Comparison of ENCODE assay signal across 9 cellular contexts in the genomic region with DNA sequence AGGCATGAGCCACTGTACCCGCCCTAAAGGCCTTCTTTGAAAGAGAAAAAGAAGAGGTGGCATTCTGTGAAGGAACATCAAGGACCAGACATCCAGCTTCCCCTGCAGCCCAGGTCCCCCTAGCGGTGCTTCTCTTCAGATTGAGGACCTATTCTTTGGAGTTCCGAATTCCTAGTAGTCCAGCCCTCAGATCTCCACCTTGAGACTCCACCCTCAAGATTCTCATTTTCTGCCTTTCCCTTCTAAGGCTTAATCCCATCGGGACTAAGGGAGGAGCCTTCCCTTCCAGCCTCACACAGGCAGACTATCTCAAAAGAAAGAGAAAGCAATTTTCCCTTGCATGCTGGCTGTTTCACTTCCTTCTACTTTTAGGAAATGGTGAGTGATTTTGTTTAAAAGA. TPM values are rescaled to one million over a fixed set of nuclear protein-coding genes. Genes with fewer than 3 reads are reported as not detected.
DNase-seq lines count a peak whose midpoint lies in the region; ATAC-seq, FAIRE-seq and TF ChIP-seq lines count a peak whose summit lies in the region.
"Had no signal": no experiment of that assay in that cellular context is flagged by ENCODE, and none has a peak within 500 bp of the region (broad histone marks: within the 10 kb centered on the region; RNA-seq: fewer than 3 reads in every experiment).

No MANE protein-coding gene starts in this region.

- no peaks in the 10 kb centered on the region for H3K36me3 ChIP-seq in pancreas

- ATAC-seq in pancreas (peak in 3 of 4 donors; percentile 72 to 86 (median 76)), HG03139 (IDR thresholded peaks at IDR 0.05; ENCODE audit: unreplicated experiment) (no peak)

- 29 to 30% methylated on average over 4 of the region's 4 CpGs for WGBS in pancreas, 2 donors

- TF ChIP-seq CTCF in pancreas (IDR thresholded peaks at IDR 0.05): peak in 2 of 4 donors; percentile 27 to 30

- H3K27ac ChIP-seq in pancreas: peak overlapping the region in 1 of 4 donors; percentile 77

- DNase-seq in EH (ENCODE audit: low read depth) (peak; percentile 69), Kasumi-1 (lab: John Stamatoyannopoulos, UW) (peak; percentile 20 to 55), fibroblast of gingiva (ENCODE audit: low read depth) (peak; percentile 44), pancreas (peak in 2 of 6 donors; percentile 44 to 59), cortex of kidney (lab: John Stamatoyannopoulos, UW) (no peak)
- DNase-seq in activated CD4-positive, alpha-beta T cell treated with anti-CD3 and anti-CD28 coated beads for 48 hours: peak; percentile 47
- no peak for DNase-seq in NK-92 treated with Interleukin-12 subunit alpha and Interleukin-12 subunit beta, amount 100 ng/mL, for 24 hours (lab: John Stamatoyannopoulos, UW)

- no peaks in the 10 kb centered on the region for H3K9me3 ChIP-seq in pancreas

- no peak overlapping the region for H3K4me3 ChIP-seq in pancreas

- intact Hi-C loops in pancreas (cut with DNase I): loop anchor here in 1 of 3 donors (10.0 kb wide), 1 partner anchor 118 kb away; no protein-coding TSS in a partner anchor

- H3K4me1 ChIP-seq in pancreas: peaks cover 0 to 3% (median 0%) of the 10 kb centered on the region in 3 donors

- no peak for FAIRE-seq in pancreas (lab: Jason Lieb, UNC)

- H3K27me3 ChIP-seq in pancreas: no peaks in the 10 kb centered on the region

RNA-seq across cellular contexts. Expression of gene MUC22, which starts 32.5 kb away (rescaled TPM):
- not detected for total RNA-seq in pancreas
- under 1 TPM in 1 of 2 donors, not detected in 1; 0.02 TPM for polyA plus RNA-seq in pancreas
- total RNA-seq: activated CD8-positive, alpha-beta memory T cell treated with anti-CD3 and anti-CD28 coated beads for 36 hours had no signal

RNA-seq across cellular contexts. Expression of gene MUC21, which starts 59.3 kb away (rescaled TPM):
- total RNA-seq in pancreas: not detected
- polyA plus RNA-seq in pancreas: under 1 TPM; 0.07 to 0.23 TPM
- total RNA-seq: activated CD8-positive, alpha-beta memory T cell treated with anti-CD3 and anti-CD28 coated beads for 36 hours had no signal

Comparison
In these comparisons a context has a peak if more than half of its experiments do, and no peak if none do; other contexts are left out.
1. DNase-seq: peak in EH (single experiment), Kasumi-1 (2 of 2), activated CD4-positive, alpha-beta T cell treated with anti-CD3 and anti-CD28 coated beads for 48 hours (single experiment) and fibroblast of gingiva (single experiment); none in NK-92 treated with Interleukin-12 subunit alpha and Interleukin-12 subunit beta, amount 100 ng/mL, for 24 hours (single experiment) and cortex of kidney (single experiment).